Comparison of ENCODE assay signal across 17 cellular contexts in genomic region chr3:52433328-52434060, GRCh38. TPM values are rescaled to one million over a fixed set of nuclear protein-coding genes. Genes with fewer than 3 reads are reported as not detected.
DNase-seq lines count a peak whose midpoint lies in the region; ATAC-seq and TF ChIP-seq lines count a peak whose summit lies in the region.
"Had no signal": no experiment of that assay in that cellular context is flagged by ENCODE, and none has a peak within 500 bp of the region (broad histone marks: within the 10 kb centered on the region; RNA-seq: fewer than 3 reads in every experiment).

No MANE protein-coding gene starts in this region.

- no TSS peak for BruUV-seq in PC-3 (replicated peaks; lab: Mats Ljungman, UMichigan)

- H3K9me3 Mint-ChIP-seq in CD4-positive, CD25-positive, alpha-beta regulatory T cell, result no peaks in the 10 kb centered on the region
- no peaks in the 10 kb centered on the region for H3K9me3 Mint-ChIP-seq in naive thymus-derived CD4-positive, alpha-beta T cell
- H3K9me3 Mint-ChIP-seq: activated CD8-positive, alpha-beta T cell treated with anti-CD3 and anti-CD28 coated beads for 36 hours had no signal

- peaks cover 6% of the 10 kb centered on the region for H3K36me3 ChIP-seq in CD4-positive, CD25-positive, alpha-beta regulatory T cell (ENCODE audit: control insufficient read depth, insufficient read depth, low read length)
- H3K36me3 ChIP-seq in left ventricle myocardium inferior, result no peaks in the 10 kb centered on the region
- H3K36me3 ChIP-seq in PC-3 (ENCODE audit: low read depth, low read length), result no peaks in the 10 kb centered on the region
- no peaks in the 10 kb centered on the region for H3K36me3 ChIP-seq in naive thymus-derived CD4-positive, alpha-beta T cell (ENCODE audit: control insufficient read depth in 2 of 3, insufficient read depth in 3 of 3, low read length in 3 of 3)
- H3K36me3 ChIP-seq in trophoblast cell (ENCODE audit: control insufficient read depth in 1 of 2, insufficient read depth in 2 of 2, low read length in 2 of 2), result no peaks in the 10 kb centered on the region
- H3K36me3 ChIP-seq: transverse colon had no signal

- H3K9ac ChIP-seq in PC-3 (ENCODE audit: low read length) (no peak overlapping the region), trophoblast cell (ENCODE audit: low read length) (no peak overlapping the region)
- H3K9ac ChIP-seq: parathyroid adenoma had no signal

- H3K4me1 Mint-ChIP-seq in CD4-positive, CD25-positive, alpha-beta regulatory T cell, result peaks cover 1 to 41% (median 23%) of the 10 kb centered on the region in 4 donors
- peaks cover 0 to 5% (median 0%) of the 10 kb centered on the region in 7 donors for H3K4me1 Mint-ChIP-seq in naive thymus-derived CD4-positive, alpha-beta T cell

- POLR2A ChIA-PET in PC-3 (lab: Charles Lee; ENCODE audit: unreplicated experiment), result no interaction called here
- POLR2A ChIA-PET in naive thymus-derived CD4-positive, alpha-beta T cell (lab: Charles Lee), result no interaction called here

- DNase-seq in CD4-positive, CD25-positive, alpha-beta regulatory T cell, result peak in 2 of 3 donors; percentile 37 to 72
- peak; percentile 23 for DNase-seq in activated CD4-positive, CD25-positive, alpha-beta regulatory T cell treated with anti-CD3 and anti-CD28 coated beads, Interleukin-2, amount 50 U/mL, for 72 hours
- DNase-seq in left ventricle myocardium inferior (peak; percentile 25), sciatic nerve (ENCODE audit: low spot score) (peak; percentile 36), PC-3 (no peak), trophoblast cell (no peak), HCEC 1CT (no peak)
- DNase-seq in naive thymus-derived CD4-positive, alpha-beta T cell, result no peak
- DNase-seq: activated CD8-positive, alpha-beta T cell treated with anti-CD3 and anti-CD28 coated beads for 36 hours; activated naive CD4-positive, alpha-beta T cell; NCI-H1417; NCI-H524; T1000; transverse colon had no signal

- ATAC-seq in CD4-positive, CD25-positive, alpha-beta regulatory T cell (ENCODE audit: low read depth in 2 of 2), result peak; percentile 60 to 63
- no peak for ATAC-seq in sciatic nerve
- no peak for ATAC-seq in PC-3
- ATAC-seq in naive thymus-derived CD4-positive, alpha-beta T cell, result no peak
- ATAC-seq: activated CD8-positive, alpha-beta T cell treated with anti-CD3 and anti-CD28 coated beads for 36 hours; GM12878 had no signal

- no peaks in the 10 kb centered on the region for H4K20me1 ChIP-seq in PC-3 (ENCODE audit: low read length)

- no peak overlapping the region for H4K12ac ChIP-seq in trophoblast cell (ENCODE audit: low read depth, low read length)

- no peak overlapping the region for H3K14ac ChIP-seq in trophoblast cell (ENCODE audit: low read length)

- no peak overlapping the region for H3K4ac ChIP-seq in trophoblast cell (ENCODE audit: low read depth, low read length)

- peak overlapping the region; percentile 30 to 76 (median 61) for H3K4me3 Mint-ChIP-seq in CD4-positive, CD25-positive, alpha-beta regulatory T cell
- H3K4me3 Mint-ChIP-seq in naive thymus-derived CD4-positive, alpha-beta T cell, result no peak overlapping the region
- H3K4me3 Mint-ChIP-seq: activated CD8-positive, alpha-beta T cell treated with anti-CD3 and anti-CD28 coated beads for 36 hours had no signal

- H3K18ac ChIP-seq in trophoblast cell (ENCODE audit: low read length), result no peak overlapping the region

- H2AFZ ChIP-seq in PC-3 (ENCODE audit: low read length) (no peak overlapping the region), trophoblast cell (ENCODE audit: insufficient read depth, low read length, poor library complexity) (no peak overlapping the region)
- H2AFZ ChIP-seq: parathyroid adenoma had no signal

- no peaks in the 10 kb centered on the region for H3K9me3 ChIP-seq in CD4-positive, CD25-positive, alpha-beta regulatory T cell (ENCODE audit: control insufficient read depth in 2 of 2, low read length in 2 of 2)
- H3K9me3 ChIP-seq in left ventricle myocardium inferior (replicated peaks), result no peaks in the 10 kb centered on the region
- no peaks in the 10 kb centered on the region for H3K9me3 ChIP-seq in PC-3 (ENCODE audit: low read length)
- no peaks in the 10 kb centered on the region for H3K9me3 ChIP-seq in naive thymus-derived CD4-positive, alpha-beta T cell (ENCODE audit: control insufficient read depth in 2 of 3, low read length in 3 of 3)
- no peaks in the 10 kb centered on the region for H3K9me3 ChIP-seq in trophoblast cell (ENCODE audit: insufficient read depth, low read depth, low read length)
- H3K9me3 ChIP-seq: transverse colon had no signal

- H3K23ac ChIP-seq in trophoblast cell (ENCODE audit: low read length), result no peak overlapping the region

- H3K79me2 ChIP-seq in PC-3 (ENCODE audit: low read length), result no peaks in the 10 kb centered on the region
- no peaks in the 10 kb centered on the region for H3K79me2 ChIP-seq in trophoblast cell (ENCODE audit: control insufficient read depth, insufficient read depth, low read length, poor library complexity)
- H3K79me2 ChIP-seq: parathyroid adenoma had no signal

- H2BK12ac ChIP-seq in trophoblast cell (ENCODE audit: low read length), result no peak overlapping the region

- no peaks in the 10 kb centered on the region for H3K9me2 ChIP-seq in PC-3 (replicated peaks; ENCODE audit: low read length)

- no peaks in the 10 kb centered on the region for H3K79me1 ChIP-seq in trophoblast cell (ENCODE audit: low read length)

- H4K8ac ChIP-seq in trophoblast cell (ENCODE audit: low read depth, low read length), result no peak overlapping the region

- H3F3A ChIP-seq in PC-3 (ENCODE audit: low read length, unreplicated experiment), result no peaks in the 10 kb centered on the region

- TF ChIP-seq CTCF in left ventricle myocardium inferior (IDR thresholded peaks at IDR 0.05; ENCODE audit: borderline replicate concordance) (no peak), PC-3 (conservative IDR thresholded peaks at IDR 0.05; ENCODE audit: low read depth, low read length) (no peak)

- H3K27me3 Mint-ChIP-seq in CD4-positive, CD25-positive, alpha-beta regulatory T cell, result no peaks in the 10 kb centered on the region
- peaks cover 0 to 6% (median 0%) of the 10 kb centered on the region in 5 donors for H3K27me3 Mint-ChIP-seq in naive thymus-derived CD4-positive, alpha-beta T cell
- H3K27me3 Mint-ChIP-seq: activated CD8-positive, alpha-beta T cell treated with anti-CD3 and anti-CD28 coated beads for 36 hours had no signal

- no peak overlapping the region for H3K4me2 ChIP-seq in PC-3 (ENCODE audit: low read length)
- H3K4me2 ChIP-seq in trophoblast cell (ENCODE audit: low read length), result no peak overlapping the region

- H3K36me3 Mint-ChIP-seq in CD4-positive, CD25-positive, alpha-beta regulatory T cell, result no peaks in the 10 kb centered on the region
- H3K36me3 Mint-ChIP-seq in naive thymus-derived CD4-positive, alpha-beta T cell, result no peaks in the 10 kb centered on the region

- no peak overlapping the region for H2BK5ac ChIP-seq in trophoblast cell (ENCODE audit: low read depth, low read length, poor library complexity)

- peak overlapping the region; percentile 37 for H3K4me3 ChIP-seq in CD4-positive, CD25-positive, alpha-beta regulatory T cell (ENCODE audit: low read depth, low read length)
- no peak overlapping the region for H3K4me3 ChIP-seq in left ventricle myocardium inferior
- H3K4me3 ChIP-seq in PC-3 (ENCODE audit: low read length), result no peak overlapping the region
- no peak overlapping the region for H3K4me3 ChIP-seq in naive thymus-derived CD4-positive, alpha-beta T cell (ENCODE audit: low read length)
- H3K4me3 ChIP-seq in trophoblast cell (ENCODE audit: low read depth, low read length), result no peak overlapping the region
- H3K4me3 ChIP-seq: GM12878, transverse colon had no signal

- H3K27ac Mint-ChIP-seq in CD4-positive, CD25-positive, alpha-beta regulatory T cell, result peak overlapping the region; percentile 84 to 97 (median 92)
- no peak overlapping the region for H3K27ac Mint-ChIP-seq in naive thymus-derived CD4-positive, alpha-beta T cell
- H3K27ac Mint-ChIP-seq: activated CD8-positive, alpha-beta T cell treated with anti-CD3 and anti-CD28 coated beads for 36 hours had no signal

- no peak overlapping the region for H4K91ac ChIP-seq in trophoblast cell (ENCODE audit: low read depth, low read length)

- peak overlapping the region; percentile 72 for H3K27ac ChIP-seq in CD4-positive, CD25-positive, alpha-beta regulatory T cell (ENCODE audit: insufficient read depth, low read length, poor library complexity, severe bottlenecking)
- H3K27ac ChIP-seq in left ventricle myocardium inferior (replicated peaks) (peak overlapping the region; percentile 79), PC-3 (ENCODE audit: low read length) (no peak overlapping the region), trophoblast cell (ENCODE audit: low read depth, low read length) (no peak overlapping the region)
- no peak overlapping the region for H3K27ac ChIP-seq in naive thymus-derived CD4-positive, alpha-beta T cell (ENCODE audit: low read depth, low read length)
- H3K27ac ChIP-seq: parathyroid adenoma, transverse colon had no signal

- no CpG with 5 or more reads among the region's 10 CpGs for WGBS in trophoblast cell (ENCODE audit: extremely low coverage, insufficient coverage, insufficient read length)

- CTCF ChIA-PET in PC-3 (lab: Charles Lee), result no interaction called here
- CTCF ChIA-PET in naive thymus-derived CD4-positive, alpha-beta T cell (lab: Charles Lee), result no interaction called here

- H3K27me3 ChIP-seq in CD4-positive, CD25-positive, alpha-beta regulatory T cell (ENCODE audit: control insufficient read depth, insufficient read depth, low read length), result no peaks in the 10 kb centered on the region
- no peaks in the 10 kb centered on the region for H3K27me3 ChIP-seq in left ventricle myocardium inferior (ENCODE audit: low read depth)
- no peaks in the 10 kb centered on the region for H3K27me3 ChIP-seq in PC-3 (ENCODE audit: low read length)
- H3K27me3 ChIP-seq in naive thymus-derived CD4-positive, alpha-beta T cell (ENCODE audit: control insufficient read depth in 2 of 2, insufficient read depth in 2 of 2, low read length in 2 of 2), result no peaks in the 10 kb centered on the region
- H3K27me3 ChIP-seq in trophoblast cell (ENCODE audit: insufficient read depth, low read length), result no peaks in the 10 kb centered on the region
- H3K27me3 ChIP-seq: transverse colon had no signal

- no peak overlapping the region for H2AK5ac ChIP-seq in trophoblast cell (ENCODE audit: low read length)

- peaks cover 40% of the 10 kb centered on the region for H3K4me1 ChIP-seq in CD4-positive, CD25-positive, alpha-beta regulatory T cell (ENCODE audit: control insufficient read depth, insufficient read depth, low read length, poor library complexity, severe bottlenecking)
- peaks cover 98% of the 10 kb centered on the region for H3K4me1 ChIP-seq in left ventricle myocardium inferior
- H3K4me1 ChIP-seq in PC-3 (ENCODE audit: insufficient read depth, low read length), result peaks cover 11% of the 10 kb centered on the region
- no peaks in the 10 kb centered on the region for H3K4me1 ChIP-seq in naive thymus-derived CD4-positive, alpha-beta T cell (ENCODE audit: control insufficient read depth in 2 of 2, insufficient read depth in 2 of 2, low read length in 2 of 2)
- peaks cover 0 to 2% of the 10 kb centered on the region in 2 experiments for H3K4me1 ChIP-seq in trophoblast cell (ENCODE audit: control insufficient read depth in 1 of 2, insufficient read depth in 2 of 2, low read length in 2 of 2)

- intact Hi-C loops in left ventricle myocardium inferior (cut with micrococcal nuclease), result no loop called here
- intact Hi-C loops in sciatic nerve (cut with DNase I), result no loop called here
- intact Hi-C loops in PC-3 (cut with micrococcal nuclease), result no loop called here
- intact Hi-C loops in naive thymus-derived CD4-positive, alpha-beta T cell (cut with micrococcal nuclease), result no loop called here

- no peak overlapping the region for H2BK120ac ChIP-seq in trophoblast cell (ENCODE audit: insufficient read depth, low read length, poor library complexity)

RNA-seq across cellular contexts. Expression of gene SEMA3G, which starts 11.4 kb away (rescaled TPM):
- 33.1 TPM for total RNA-seq in CD4-positive, CD25-positive, alpha-beta regulatory T cell
- polyA plus RNA-seq in CD4-positive, CD25-positive, alpha-beta regulatory T cell, result 1 to 10 TPM; 3.2 to 5.4 (median 3.6) TPM
- 9.2 TPM for total RNA-seq in left ventricle myocardium inferior
- total RNA-seq in sciatic nerve, result 38.3 TPM
- total RNA-seq in PC-3 (2014; rRNA removed), result 0.77 and 1.6 TPM in 2 replicates
- total RNA-seq in naive thymus-derived CD4-positive, alpha-beta T cell, result under 1 TPM in 2 of 5 experiments, not detected in 3; 0.10 to 0.24 TPM
- polyA plus RNA-seq in naive thymus-derived CD4-positive, alpha-beta T cell, result not detected
- 1.1 TPM in 2 replicates for polyA plus RNA-seq in trophoblast cell (2013)
- total RNA-seq: activated CD8-positive, alpha-beta T cell treated with anti-CD3 and anti-CD28 coated beads for 36 hours; GM12878 had no signal

RNA-seq across cellular contexts. Expression of gene TNNC1, which starts 20.3 kb away (rescaled TPM):
- 3.9 TPM for total RNA-seq in CD4-positive, CD25-positive, alpha-beta regulatory T cell
- 1 to 10 TPM in 1 of 4 donors, under 1 TPM in 3; 0.38 to 1.1 (median 0.52) TPM for polyA plus RNA-seq in CD4-positive, CD25-positive, alpha-beta regulatory T cell
- total RNA-seq in left ventricle myocardium inferior (8,962 TPM), sciatic nerve (205 TPM), PC-3 (2014; rRNA removed) (1.9 and 4.9 TPM in 2 replicates)
- 1 to 10 TPM; 2.2 to 8.4 (median 6.5) TPM for total RNA-seq in naive thymus-derived CD4-positive, alpha-beta T cell
- polyA plus RNA-seq in naive thymus-derived CD4-positive, alpha-beta T cell, result 1 to 10 TPM in 1 of 2 donors, under 1 TPM in 1; 0.73 to 1.5 TPM
- polyA plus RNA-seq in trophoblast cell (2013), result 5.7 and 6.0 TPM in 2 replicates
- total RNA-seq: Daoy had no signal

RNA-seq across cellular contexts. Expression of gene NISCH, which starts 21.9 kb away (rescaled TPM):
- 168 TPM for total RNA-seq in CD4-positive, CD25-positive, alpha-beta regulatory T cell
- polyA plus RNA-seq in CD4-positive, CD25-positive, alpha-beta regulatory T cell, result 10 to 100 TPM; 12.6 to 17.4 (median 15.2) TPM
- total RNA-seq in left ventricle myocardium inferior (44.3 TPM), sciatic nerve (163 TPM), PC-3 (2014; rRNA removed) (60.4 and 65.3 TPM in 2 replicates)
- 100 to 1,000 TPM in 4 of 5 experiments, 10 to 100 TPM in 1; 86.8 to 210 (median 162) TPM for total RNA-seq in naive thymus-derived CD4-positive, alpha-beta T cell
- polyA plus RNA-seq in naive thymus-derived CD4-positive, alpha-beta T cell, result 10 to 100 TPM; 21.4 to 35.0 TPM
- polyA plus RNA-seq in trophoblast cell (2013), result 52.2 and 53.5 TPM in 2 replicates

RNA-seq across cellular contexts. Expression of gene PHF7, which starts 23.0 kb away (rescaled TPM):
- 14.7 TPM for total RNA-seq in CD4-positive, CD25-positive, alpha-beta regulatory T cell
- polyA plus RNA-seq in CD4-positive, CD25-positive, alpha-beta regulatory T cell, result 10 to 100 TPM in 3 of 4 donors, 1 to 10 TPM in 1; 7.0 to 15.5 (median 12.7) TPM
- total RNA-seq in left ventricle myocardium inferior, result 16.8 TPM
- total RNA-seq in sciatic nerve, result 11.4 TPM
- total RNA-seq in PC-3 (2014; rRNA removed), result 7.3 and 8.5 TPM in 2 replicates
- total RNA-seq in naive thymus-derived CD4-positive, alpha-beta T cell, result 10 to 100 TPM; 13.7 to 18.7 (median 15.5) TPM
- 1 to 10 TPM; 7.6 to 8.9 TPM for polyA plus RNA-seq in naive thymus-derived CD4-positive, alpha-beta T cell
- polyA plus RNA-seq in trophoblast cell (2013), result 3.9 and 4.5 TPM in 2 replicates

RNA-seq across cellular contexts. Expression of gene BAP1, which starts 23.7 kb away (rescaled TPM):
- 116 TPM for total RNA-seq in CD4-positive, CD25-positive, alpha-beta regulatory T cell
- polyA plus RNA-seq in CD4-positive, CD25-positive, alpha-beta regulatory T cell, result 10 to 100 TPM; 12.2 to 17.1 (median 15.2) TPM
- 54.2 TPM for total RNA-seq in left ventricle myocardium inferior
- 59.5 TPM for total RNA-seq in sciatic nerve
- 103 and 108 TPM in 2 replicates for total RNA-seq in PC-3 (2014; rRNA removed)
- total RNA-seq in naive thymus-derived CD4-positive, alpha-beta T cell, result 100 to 1,000 TPM in 2 of 5 experiments, 10 to 100 TPM in 3; 86.7 to 116 (median 92.5) TPM
- polyA plus RNA-seq in naive thymus-derived CD4-positive, alpha-beta T cell, result 10 to 100 TPM; 13.6 to 26.6 TPM
- polyA plus RNA-seq in trophoblast cell (2013), result 36.8 and 39.6 TPM in 2 replicates

Comparison
In these comparisons a context has a peak if more than half of its experiments do, and no peak if none do; other contexts are left out.
1. ATAC-seq: peak in CD4-positive, CD25-positive, alpha-beta regulatory T cell (2 of 2); none in sciatic nerve (single experiment), PC-3 (single experiment) and naive thymus-derived CD4-positive, alpha-beta T cell (single experiment).
2. DNase-seq: peak in CD4-positive, CD25-positive, alpha-beta regulatory T cell (2 of 3), activated CD4-positive, CD25-positive, alpha-beta regulatory T cell treated with anti-CD3 and anti-CD28 coated beads, Interleukin-2, amount 50 U/mL, for 72 hours (single experiment), left ventricle myocardium inferior (single experiment) and sciatic nerve (single experiment); none in PC-3 (single experiment), naive thymus-derived CD4-positive, alpha-beta T cell (0 of 9), trophoblast cell (0 of 2) and HCEC 1CT (single experiment).
3. H3K27ac ChIP-seq: peak in CD4-positive, CD25-positive, alpha-beta regulatory T cell (single experiment) and left ventricle myocardium inferior (single experiment); none in PC-3 (single experiment), naive thymus-derived CD4-positive, alpha-beta T cell (single experiment) and trophoblast cell (single experiment).
4. H3K27ac Mint-ChIP-seq: peak in CD4-positive, CD25-positive, alpha-beta regulatory T cell (3 of 3); none in naive thymus-derived CD4-positive, alpha-beta T cell (0 of 9).
5. H3K4me3 Mint-ChIP-seq: peak in CD4-positive, CD25-positive, alpha-beta regulatory T cell (4 of 4); none in naive thymus-derived CD4-positive, alpha-beta T cell (0 of 10).
6. RNA of gene TNNC1, which starts 20.3 kb away (total RNA-seq): 8,962 TPM in left ventricle myocardium inferior (single experiment); 205 TPM in sciatic nerve (single experiment), 2.2 to 8.4 TPM in naive thymus-derived CD4-positive, alpha-beta T cell, 1.9 to 4.9 TPM in PC-3 and 3.9 TPM in CD4-positive, CD25-positive, alpha-beta regulatory T cell (single experiment); every median in the first group is over 10 times any median in the second.